In genomic region chr19:39144487-39145071, GRCh38 we compare ENCODE assay signal across 12 cellular contexts. TPM values are rescaled to one million over a fixed set of nuclear protein-coding genes. Genes with fewer than 3 reads are reported as not detected.
A peak's percentile ranks its signal among the peaks of the same experiment; 100 is the strongest.
DNase-seq lines count a peak whose midpoint lies in the region; ATAC-seq and TF ChIP-seq lines count a peak whose summit lies in the region.
"Had no signal": no experiment of that assay in that cellular context is flagged by ENCODE, and none has a peak within 500 bp of the region (broad histone marks: within the 10 kb centered on the region; RNA-seq: fewer than 3 reads in every experiment).

No MANE protein-coding gene starts in this region.

- H3K4me3 ChIP-seq in fibroblast of lung (replicated peaks in 1 of 4; ENCODE audit: control extremely low read depth in 1 of 4, insufficient read depth in 1 of 4, low read depth in 3 of 4, low read length in 4 of 4), result no peak overlapping the region
- H3K4me3 ChIP-seq in mucosa of stomach (ENCODE audit: low read length), result no peak overlapping the region
- H3K4me3 ChIP-seq in vagina, result peak overlapping the region in 1 of 2 donors; percentile 13
- peak overlapping the region in 1 of 8 donors; percentile 13 for H3K4me3 ChIP-seq in spleen
- H3K4me3 ChIP-seq: GM12878 had no signal

- intact Hi-C loops in Right ventricle myocardium inferior (cut with DNase I) (no loop called here), cardiac septum (cut with DNase I) (no loop called here), vagina (cut with DNase I) (no loop called here), spleen (cut with DNase I; ENCODE audit: low total_unique reads) (no loop called here)

- H3K27ac ChIP-seq in fibroblast of lung (ENCODE audit: insufficient read depth, low read length), result no peak overlapping the region
- peak overlapping the region; percentile 69 for H3K27ac ChIP-seq in vagina
- H3K27ac ChIP-seq in spleen, result peak overlapping the region in 4 of 8 donors; percentile 14 to 61 (median 48)

- TF ChIP-seq CTCF in fibroblast of lung (conservative IDR thresholded peaks at IDR 0.05 in 1 of 2, IDR thresholded peaks at IDR 0.05 in 1 of 2; ENCODE audit: low read depth in 1 of 2, low read length in 2 of 2) (no peak), vagina (IDR thresholded peaks at IDR 0.05) (no peak), spleen (IDR thresholded peaks at IDR 0.05 in 8 of 11, conservative IDR thresholded peaks at IDR 0.05 in 3 of 11) (no peak)

- DNase-seq in Right ventricle myocardium inferior (ENCODE audit: missing footprints) (peak; percentile 25), cardiac septum (ENCODE audit: low spot score) (no peak), fibroblast of lung (ENCODE audit: low read depth in 2 of 2) (peak; percentile 41 to 42), vagina (ENCODE audit: extremely low spot score in 2 of 2) (no peak), spleen (no peak), SIG-M5 (lab: John Stamatoyannopoulos, UW) (no peak)
- DNase-seq: activated CD4-positive, alpha-beta T cell treated with anti-CD3 and anti-CD28 coated beads, Interleukin-2, amount 50 U/mL, for 48 hours; cerebellar nuclear complex had no signal

- H3K4me1 ChIP-seq in fibroblast of lung (ENCODE audit: control insufficient read depth, extremely low read depth, insufficient read depth, low read length), result no peaks in the 10 kb centered on the region
- H3K4me1 ChIP-seq in mucosa of stomach (ENCODE audit: control insufficient read depth, insufficient read depth, low read length), result peaks cover 33% of the 10 kb centered on the region
- H3K4me1 ChIP-seq in vagina, result peaks cover 35% of the 10 kb centered on the region
- H3K4me1 ChIP-seq in spleen, result peaks cover 9 to 52% (median 22%) of the 10 kb centered on the region in 6 donors

- H3K36me3 ChIP-seq in fibroblast of lung (ENCODE audit: control insufficient read depth, insufficient read depth, low read length), result no peaks in the 10 kb centered on the region
- no peaks in the 10 kb centered on the region for H3K36me3 ChIP-seq in mucosa of stomach (ENCODE audit: control insufficient read depth, insufficient read depth, low read length)
- H3K36me3 ChIP-seq in vagina, result no peaks in the 10 kb centered on the region
- peaks cover 0 to 8% (median 0%) of the 10 kb centered on the region in 6 donors for H3K36me3 ChIP-seq in spleen

- TF ChIP-seq POLR2A in vagina (IDR thresholded peaks at IDR 0.05) (no peak), spleen (IDR thresholded peaks at IDR 0.05) (no peak)

- H4K20me1 ChIP-seq in fibroblast of lung (ENCODE audit: control insufficient read depth, extremely low read depth, insufficient read depth, low read length), result no peaks in the 10 kb centered on the region

- H3K27me3 ChIP-seq in fibroblast of lung (ENCODE audit: control insufficient read depth, insufficient read depth, low read length) (no peaks in the 10 kb centered on the region), mucosa of stomach (ENCODE audit: control insufficient read depth, insufficient read depth, low read length) (no peaks in the 10 kb centered on the region), vagina (no peaks in the 10 kb centered on the region), spleen (replicated peaks in 1 of 7) (no peaks in the 10 kb centered on the region)

- no peak for ATAC-seq in Right ventricle myocardium inferior
- no peak for ATAC-seq in GM21360 (IDR thresholded peaks at IDR 0.05; ENCODE audit: unreplicated experiment)
- ATAC-seq: GM12878 had no signal

- H3K9ac ChIP-seq in fibroblast of lung (ENCODE audit: insufficient read depth, low read length) (no peak overlapping the region), mucosa of stomach (ENCODE audit: low read length) (peak overlapping the region; percentile 1)

- no peak overlapping the region for H3K4me2 ChIP-seq in fibroblast of lung (ENCODE audit: extremely low read depth, insufficient read depth, low read length)

- no peak overlapping the region for H2AFZ ChIP-seq in fibroblast of lung (ENCODE audit: low read length)

- H3K9me3 ChIP-seq in fibroblast of lung (ENCODE audit: control insufficient read depth, insufficient read depth, low read depth, low read length) (no peaks in the 10 kb centered on the region), mucosa of stomach (ENCODE audit: control insufficient read depth, low read length) (no peaks in the 10 kb centered on the region), vagina (no peaks in the 10 kb centered on the region), spleen (no peaks in the 10 kb centered on the region)

- H3K79me2 ChIP-seq in fibroblast of lung (ENCODE audit: control insufficient read depth, insufficient read depth, low read length), result peaks cover 45% of the 10 kb centered on the region

- WGBS in spleen, 5 donors, result 22 to 31% (median 25%) methylated on average over 6 of the region's 6 CpGs

RNA-seq across cellular contexts. Expression of gene PAK4, which starts 19.0 kb away (rescaled TPM):
- total RNA-seq in Right ventricle myocardium inferior, result 16.2 TPM
- total RNA-seq in cardiac septum, result 18.6 TPM
- 2.8 and 4.6 TPM in 2 replicates for total RNA-seq in fibroblast of lung
- 8.4 and 17.7 TPM in 2 replicates for polyA plus RNA-seq in fibroblast of lung
- 16.0 and 33.5 TPM in 2 replicates for polyA plus RNA-seq in fibroblast of lung (2012)
- polyA minus RNA-seq in fibroblast of lung (ENCODE audit: low replicate concordance), result 50.7 and 112 TPM in 2 replicates
- total RNA-seq in vagina, result 19.4 TPM
- total RNA-seq in spleen, result 10 to 100 TPM in 6 of 7 donors, 1 to 10 TPM in 1; 9.5 to 27.8 (median 19.8) TPM
- polyA plus RNA-seq in spleen, result 10 to 100 TPM in 1 of 3 donors, 1 to 10 TPM in 2; 5.2 to 13.4 (median 7.7) TPM

RNA-seq across cellular contexts. Expression of gene NCCRP1, which starts 52.2 kb away (rescaled TPM):
- not detected for total RNA-seq in Right ventricle myocardium inferior
- not detected for total RNA-seq in cardiac septum
- total RNA-seq in fibroblast of lung, result not detected in 2 replicates
- polyA plus RNA-seq in fibroblast of lung, result 0.02 TPM in 1 of 2 replicates, not detected in the other
- not detected in 2 replicates for polyA plus RNA-seq in fibroblast of lung (2012)
- polyA minus RNA-seq in fibroblast of lung (ENCODE audit: low replicate concordance), result not detected in 2 replicates
- 41.7 TPM for total RNA-seq in vagina
- under 1 TPM in 2 of 7 donors, not detected in 5; 0.13 to 0.28 TPM for total RNA-seq in spleen
- 1 to 10 TPM in 1 of 3 donors, under 1 TPM in 2; 0.12 to 1.7 (median 0.19) TPM for polyA plus RNA-seq in spleen
- total RNA-seq: GM12878, mononuclear cell had no signal
- polyA plus RNA-seq: GM12878 had no signal

RNA-seq across cellular contexts. Expression of gene SYCN, which starts 59.5 kb away (rescaled TPM):
- total RNA-seq in Right ventricle myocardium inferior (not detected), cardiac septum (not detected), fibroblast of lung (not detected in 2 replicates), vagina (not detected), spleen (not detected)
- polyA plus RNA-seq in fibroblast of lung (not detected in 2 replicates), spleen (not detected)
- polyA plus RNA-seq in fibroblast of lung (2012), result not detected in 2 replicates
- polyA minus RNA-seq in fibroblast of lung (ENCODE audit: low replicate concordance), result not detected in 2 replicates
- total RNA-seq: mononuclear cell had no signal
- polyA plus RNA-seq: GM12878 had no signal

Comparison
In these comparisons a context has a peak if more than half of its experiments do, and no peak if none do; other contexts are left out.
1. DNase-seq: peak in Right ventricle myocardium inferior (single experiment) and fibroblast of lung (2 of 2); none in cardiac septum (single experiment), vagina (0 of 2), spleen (single experiment) and SIG-M5 (single experiment).
2. RNA of gene NCCRP1, which starts 52.2 kb away (total RNA-seq): 41.7 TPM in vagina (single experiment); 0.13 to 0.28 TPM in spleen, not detected in Right ventricle myocardium inferior (single experiment), not detected in cardiac septum (single experiment) and not detected in fibroblast of lung; every median in the first group is over 10 times any median in the second.